19 cellular contexts compared by ENCODE assay signal in the genomic region with DNA sequence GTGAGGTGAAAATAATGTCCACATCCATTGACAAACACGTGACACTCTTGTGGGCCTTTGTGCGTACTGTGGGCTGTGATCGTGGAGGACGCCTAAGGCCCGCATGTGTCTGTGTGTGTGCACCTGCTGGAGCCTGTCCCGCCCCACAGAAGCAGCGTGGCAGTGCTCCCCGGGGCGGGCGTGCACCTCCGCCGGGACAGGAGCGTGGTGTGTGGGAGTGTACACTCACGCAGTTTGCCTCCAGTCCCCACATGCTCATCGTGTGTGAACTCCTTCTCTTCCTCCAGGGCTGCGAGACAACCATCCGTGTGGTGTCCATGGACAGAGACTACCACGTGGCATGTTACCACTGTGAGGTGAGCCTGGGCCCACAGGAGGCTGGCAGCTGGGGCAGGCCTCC. TPM values are rescaled to one million over a fixed set of nuclear protein-coding genes. Genes with fewer than 3 reads are reported as not detected.
DNase-seq lines count a peak whose midpoint lies in the region; ATAC-seq, FAIRE-seq and TF ChIP-seq lines count a peak whose summit lies in the region.
"Had no signal": no experiment of that assay in that cellular context is flagged by ENCODE, and none has a peak within 500 bp of the region (broad histone marks: within the 10 kb centered on the region; RNA-seq: fewer than 3 reads in every experiment).

No MANE protein-coding gene starts in this region.

- no peak overlapping the region for H3K23ac ChIP-seq in neuronal stem cell (ENCODE audit: low read depth, low read length, poor library complexity)

- H4K8ac ChIP-seq in neuronal stem cell (ENCODE audit: low read depth, low read length), result peak overlapping the region; percentile 17

- H3K9me3 ChIP-seq in HEK293 (ENCODE audit: control insufficient read depth, insufficient read depth, low read depth, low read length) (no peaks in the 10 kb centered on the region), neuronal stem cell (replicated peaks in 1 of 2; ENCODE audit: control insufficient read depth in 2 of 2, insufficient read depth in 1 of 2, low read depth in 1 of 2, low read length in 2 of 2) (no peaks in the 10 kb centered on the region), spleen (no peaks in the 10 kb centered on the region)

- H2AFZ ChIP-seq in neuronal stem cell (ENCODE audit: low read length), result no peak overlapping the region

- H2BK120ac ChIP-seq in neuronal stem cell (ENCODE audit: low read depth, low read length), result no peak overlapping the region

- H3K36me3 ChIP-seq in HEK293 (ENCODE audit: control insufficient read depth in 2 of 2, insufficient read depth in 1 of 2, low read length in 2 of 2), result peaks cover 45 to 48% of the 10 kb centered on the region in 2 experiments
- peaks cover 16% of the 10 kb centered on the region for H3K36me3 ChIP-seq in bronchial epithelial cell (ENCODE audit: control insufficient read depth, insufficient read depth, low read length)
- peaks cover 48 to 83% of the 10 kb centered on the region in 2 donors for H3K36me3 ChIP-seq in neuronal stem cell (replicated peaks in 1 of 2; ENCODE audit: control insufficient read depth in 2 of 2, insufficient read depth in 2 of 2, low read length in 2 of 2)
- H3K36me3 ChIP-seq in spleen, result peaks cover 0 to 75% (median 2%) of the 10 kb centered on the region in 6 donors

- no peak for ATAC-seq in HG03457 (IDR thresholded peaks at IDR 0.05; ENCODE audit: unreplicated experiment)

- no peak overlapping the region for H3K27ac ChIP-seq in HEK293 (ENCODE audit: extremely low read depth, low read depth, low read length)
- no peak overlapping the region for H3K27ac ChIP-seq in neuronal stem cell (replicated peaks; ENCODE audit: low read length)
- H3K27ac ChIP-seq in spleen, result no peak overlapping the region

- no CpG with 5 or more reads among the region's 18 CpGs for WGBS in neuronal stem cell (ENCODE audit: extremely low coverage in 2 of 2, insufficient read length in 2 of 2, insufficient replicate concordance in 1 of 2), 2 donors
- WGBS in spleen, 5 donors, result 84 to 97% (median 93%) methylated on average over 13 to 18 of the region's 18 CpGs

- no peak overlapping the region for H2AK5ac ChIP-seq in neuronal stem cell (ENCODE audit: low read depth, low read length)

- H2BK15ac ChIP-seq in neuronal stem cell (ENCODE audit: low read length), result no peak overlapping the region

- no peaks in the 10 kb centered on the region for H3K4me1 ChIP-seq in HEK293 (ENCODE audit: control insufficient read depth, insufficient read depth, low read length)
- peaks cover 0 to 3% of the 10 kb centered on the region in 2 donors for H3K4me1 ChIP-seq in neuronal stem cell (ENCODE audit: control insufficient read depth in 2 of 2, insufficient read depth in 1 of 2, low read depth in 1 of 2, low read length in 2 of 2)
- peaks cover 0 to 4% (median 2%) of the 10 kb centered on the region in 6 donors for H3K4me1 ChIP-seq in spleen

- intact Hi-C loops in spleen (cut with DNase I; ENCODE audit: low total_unique reads), result no loop called here

- H3K4ac ChIP-seq in neuronal stem cell (ENCODE audit: low read length), result no peak overlapping the region

- TF ChIP-seq POLR2A in spleen (IDR thresholded peaks at IDR 0.05), result no peak

- TF ChIP-seq CTCF in HEK293 (tag by site-specific recombination; IDR thresholded peaks at IDR 0.05) (no peak), bronchial epithelial cell (IDR thresholded peaks at IDR 0.05; ENCODE audit: insufficient read depth, low read length, severe bottlenecking) (no peak), spleen (IDR thresholded peaks at IDR 0.05 in 8 of 11, conservative IDR thresholded peaks at IDR 0.05 in 3 of 11) (no peak)

- no peak overlapping the region for H3K18ac ChIP-seq in neuronal stem cell (ENCODE audit: low read length)

- no peak overlapping the region for H2BK5ac ChIP-seq in neuronal stem cell (ENCODE audit: low read length)

- no peak overlapping the region for H3K14ac ChIP-seq in neuronal stem cell (ENCODE audit: low read length)

- H3K4me2 ChIP-seq in neuronal stem cell (ENCODE audit: insufficient read depth, low read length, poor library complexity, severe bottlenecking), result no peak overlapping the region

- H2BK12ac ChIP-seq in neuronal stem cell (ENCODE audit: low read length), result no peak overlapping the region

- FAIRE-seq in bronchial epithelial cell (lab: Jason Lieb, UNC), result peak; percentile 77
- FAIRE-seq: GM12891, GM18507, H54 had no signal

- H3K79me1 ChIP-seq in neuronal stem cell (ENCODE audit: low read depth, low read length), result peaks cover 10% of the 10 kb centered on the region

- no peak overlapping the region for H4K91ac ChIP-seq in neuronal stem cell (ENCODE audit: low read depth, low read length, poor library complexity)

- DNase-seq in bronchial epithelial cell (ENCODE audit: low read depth) (no peak), neuronal stem cell (ENCODE audit: low spot score) (no peak), spleen (peak; percentile 61), NCI-H1436 (lab: John Stamatoyannopoulos, UW) (no peak), NCI-H2029 treated with DMSO at 0.1 percent for 48 hours (lab: John Stamatoyannopoulos, UW) (no peak)
- DNase-seq: C1 segment of cervical spinal cord; Calu3; CD4-positive, alpha-beta memory T cell; COR-L47; DMS53; DMS79 treated with DMSO at 0.1 percent for 48 hours; GF-D8; GOT3; HCEC 1CT had no signal

- H3K27me3 ChIP-seq in bronchial epithelial cell (ENCODE audit: control insufficient read depth, insufficient read depth, low read length) (no peaks in the 10 kb centered on the region), neuronal stem cell (ENCODE audit: control insufficient read depth in 3 of 3, insufficient read depth in 3 of 3, low read depth in 1 of 3, low read length in 3 of 3) (no peaks in the 10 kb centered on the region), spleen (replicated peaks in 1 of 7) (peaks cover 0 to 6% (median 1%) of the 10 kb centered on the region in 7 donors)

- H3K4me3 ChIP-seq in HEK293 (ENCODE audit: low read depth, low read length) (no peak overlapping the region), bronchial epithelial cell (ENCODE audit: low read depth, low read length) (no peak overlapping the region), neuronal stem cell (ENCODE audit: low read length in 2 of 2) (no peak overlapping the region), spleen (no peak overlapping the region)

- no peak overlapping the region for H3K9ac ChIP-seq in neuronal stem cell (ENCODE audit: low read depth, low read length, poor library complexity)

- CTCF ChIA-PET in HEK293 (lab: Yijun Ruan, JAX), result no interaction called here

- POLR2A ChIA-PET in HEK293 (lab: Yijun Ruan, JAX), result no interaction called here

TF ChIP-seq in HEK293, 187 proteins besides CTCF, POLR2A, EP300 and RAD21:
- TF ChIP-seq ZNF433 (tag by site-specific recombination; IDR thresholded peaks at IDR 0.05; ENCODE audit: low read depth) (no peak), EGR2 (tag by site-specific recombination; IDR thresholded peaks at IDR 0.05; ENCODE audit: low read depth) (0 out of 2 replicates have a peak, but pooled peaks have one; percentile 19), ZFHX2 (tag by site-specific recombination; conservative IDR thresholded peaks at IDR 0.05) (0 out of 2 replicates have a peak, but pooled peaks have one; percentile 27)

RNA-seq across cellular contexts. Expression of gene WTIP, which starts 13.9 kb away (rescaled TPM):
- 40.3 and 43.9 TPM in 2 replicates for total RNA-seq in bronchial epithelial cell
- 12.5 TPM for polyA plus RNA-seq in neuronal stem cell (2013, experiment 1 of 2)
- 10.5 TPM for polyA plus RNA-seq in neuronal stem cell (2013, experiment 2 of 2)
- 10 to 100 TPM in 3 of 7 donors, 1 to 10 TPM in 4; 3.1 to 14.1 (median 8.9) TPM for total RNA-seq in spleen
- polyA plus RNA-seq in spleen, result 1 to 10 TPM in 2 of 3 donors, under 1 TPM in 1; 0.78 to 3.8 (median 2.6) TPM
- polyA plus RNA-seq: CD4-positive, alpha-beta memory T cell had no signal
